ENCODE assay signal across 22 cellular contexts in genomic region chr9:136946228-136946892, GRCh38. TPM values are rescaled to one million over a fixed set of nuclear protein-coding genes. Genes with fewer than 3 reads are reported as not detected.
DNase-seq lines count a peak whose midpoint lies in the region; ATAC-seq and TF ChIP-seq lines count a peak whose summit lies in the region.
"Had no signal": no experiment of that assay in that cellular context is flagged by ENCODE, and none has a peak within 500 bp of the region (broad histone marks: within the 10 kb centered on the region; RNA-seq: fewer than 3 reads in every experiment).

No MANE protein-coding gene starts in this region.

- H3K4me1 Mint-ChIP-seq in CD4-positive, alpha-beta T cell (ENCODE audit: low read depth): peaks cover 10% of the 10 kb centered on the region
- H3K4me1 Mint-ChIP-seq in glutamatergic neuron (ENCODE audit: low read depth, unreplicated experiment): peaks cover 2% of the 10 kb centered on the region

- peaks cover 4% of the 10 kb centered on the region for H4K20me1 ChIP-seq in hepatocyte (ENCODE audit: insufficient read depth, poor library complexity, severe bottlenecking)

- no peaks in the 10 kb centered on the region for H3K9me3 Mint-ChIP-seq in CD4-positive, alpha-beta T cell
- peaks cover 4% of the 10 kb centered on the region for H3K9me3 Mint-ChIP-seq in glutamatergic neuron (ENCODE audit: unreplicated experiment)
- H3K9me3 Mint-ChIP-seq: CD14-positive monocyte had no signal

- no peak overlapping the region for H2AFZ ChIP-seq in hepatocyte
- H2AFZ ChIP-seq: GM23248 had no signal

- intact Hi-C loops in CD4-positive, alpha-beta T cell (cut with DNase I, micrococcal nuclease): loop anchor here in 1 of 2 experiments (10.0 kb wide), 1 partner anchor 102 kb away; the partner anchor contains the start of genes AJM1 and PHPT1
- intact Hi-C loops in psoas muscle (cut with DNase I): loop anchor here (5.0 kb wide), 2 partner anchors 46 to 99 kb away; partner anchors contain the start of genes PAXX (in 1 of the 2) and PHPT1 (in 1 of the 2)

- H3K36me3 Mint-ChIP-seq in CD4-positive, alpha-beta T cell (ENCODE audit: low read depth): peaks cover 13% of the 10 kb centered on the region
- no peaks in the 10 kb centered on the region for H3K36me3 Mint-ChIP-seq in glutamatergic neuron (ENCODE audit: unreplicated experiment)

- peak in 1 of 10 experiments; percentile 5 for DNase-seq in CD4-positive, alpha-beta T cell
- peak; percentile 28 for DNase-seq in glutamatergic neuron
- peak; percentile 26 to 60 for DNase-seq in psoas muscle
- no peak for DNase-seq in hepatocyte (ENCODE audit: low spot score)
- no peak for DNase-seq in NCI-H524 (lab: John Stamatoyannopoulos, UW)
- DNase-seq: activated CD4-positive, alpha-beta T cell treated with anti-CD3 and anti-CD28 coated beads, Interleukin-2, amount 50 U/mL, for 48 hours; activated CD8-positive, alpha-beta memory T cell treated with anti-CD3 and anti-CD28 coated beads, Interleukin-2, amount 50 U/mL, for 48 hours; body of pancreas; GM23248; mammary epithelial cell; NCI-H1048; NCI-H187 treated with DMSO at 0.1 percent for 48 hours; NCI-H748 treated with DMSO at 0.1 percent for 48 hours; stimulated activated CD4-positive, alpha-beta T cell treated with anti-CD3 and anti-CD28 coated beads, Interleukin-12 subunit alpha, Interleukin-12 subunit beta, amount 100 ng/mL, for 4 hours; T-helper 9 cell; uterus had no signal

- H3K4me3 ChIP-seq in psoas muscle (no peak overlapping the region), hepatocyte (no peak overlapping the region)
- H3K4me3 ChIP-seq: body of pancreas, esophagus muscularis mucosa, GM23248, uterus had no signal

- no peak overlapping the region for H3K4me2 ChIP-seq in hepatocyte

- no peak for ATAC-seq in CD4-positive, alpha-beta T cell (ENCODE audit: poor library complexity)
- no peak for ATAC-seq in psoas muscle
- no peak for ATAC-seq in GM19023 (IDR thresholded peaks at IDR 0.05; ENCODE audit: unreplicated experiment)
- ATAC-seq: body of pancreas had no signal

- TF ChIP-seq CTCF in CD4-positive, alpha-beta T cell (IDR thresholded peaks at IDR 0.05): no peak
- TF ChIP-seq CTCF in glutamatergic neuron (IDR thresholded peaks at IDR 0.05; ENCODE audit: partially characterized antibody, unreplicated experiment) (no peak), psoas muscle (IDR thresholded peaks at IDR 0.05) (no peak), hepatocyte (IDR thresholded peaks at IDR 0.05; ENCODE audit: poor library complexity) (no peak)

- POLR2A ChIA-PET in CD4-positive, alpha-beta T cell (lab: Charles Lee): no interaction called here

- H3K36me3 ChIP-seq in psoas muscle (ENCODE audit: insufficient read depth in 1 of 2, low read depth in 1 of 2) (peaks cover 10 to 20% of the 10 kb centered on the region in 2 donors), hepatocyte (replicated peaks; ENCODE audit: insufficient read depth, low read depth) (no peaks in the 10 kb centered on the region)
- H3K36me3 ChIP-seq: uterus had no signal

- no peak overlapping the region for H3K27ac ChIP-seq in CD4-positive, alpha-beta T cell (ENCODE audit: low read depth, low read length)
- H3K27ac ChIP-seq in psoas muscle (peak overlapping the region; percentile 87), hepatocyte (no peak overlapping the region)
- H3K27ac ChIP-seq: esophagus muscularis mucosa, GM23248, neutrophil, uterus had no signal

- no peaks in the 10 kb centered on the region for H3K27me3 Mint-ChIP-seq in CD4-positive, alpha-beta T cell
- peaks cover 5% of the 10 kb centered on the region for H3K27me3 Mint-ChIP-seq in glutamatergic neuron (ENCODE audit: unreplicated experiment)

- H3K4me1 ChIP-seq in psoas muscle: peaks cover 32% of the 10 kb centered on the region
- peaks cover 20% of the 10 kb centered on the region for H3K4me1 ChIP-seq in hepatocyte (ENCODE audit: insufficient read depth)

- peaks cover 26% of the 10 kb centered on the region for H3K79me2 ChIP-seq in hepatocyte

- H3K9me3 ChIP-seq in CD4-positive, alpha-beta T cell (ENCODE audit: control insufficient read depth, low read length): no peaks in the 10 kb centered on the region
- H3K9me3 ChIP-seq in psoas muscle (no peaks in the 10 kb centered on the region), hepatocyte (ENCODE audit: low read depth) (no peaks in the 10 kb centered on the region)
- H3K9me3 ChIP-seq: body of pancreas, esophagus muscularis mucosa, neutrophil, uterus had no signal

- CTCF ChIA-PET in CD4-positive, alpha-beta T cell (lab: Charles Lee): interaction anchor here (2.1 to 2.2 kb wide), 2 partner anchors 83 to 89 kb away, joined by 6 to 13 read pairs; no protein-coding TSS in a partner anchor

- WGBS in psoas muscle, 3 donors: 70 to 79% (median 73%) methylated on average over 24 of the region's 24 CpGs
- 90% methylated on average over 21 of the region's 24 CpGs for WGBS in hepatocyte (ENCODE audit: low lambda C conversion rate, missing lambda C conversion rate)

- no peaks in the 10 kb centered on the region for H3K9me2 ChIP-seq in hepatocyte (replicated peaks; ENCODE audit: insufficient read depth)

- H3K27me3 ChIP-seq in CD4-positive, alpha-beta T cell (ENCODE audit: control insufficient read depth, insufficient read depth, low read length): no peaks in the 10 kb centered on the region
- H3K27me3 ChIP-seq in psoas muscle (ENCODE audit: insufficient read depth in 3 of 3, low read length in 2 of 3) (no peaks in the 10 kb centered on the region), hepatocyte (no peaks in the 10 kb centered on the region)
- H3K27me3 ChIP-seq: body of pancreas, neutrophil, uterus had no signal

- H3K4me3 Mint-ChIP-seq in CD4-positive, alpha-beta T cell: peak overlapping the region; percentile 34
- H3K4me3 Mint-ChIP-seq in glutamatergic neuron (ENCODE audit: unreplicated experiment): no peak overlapping the region
- H3K4me3 Mint-ChIP-seq: CD14-positive monocyte had no signal

- no peak overlapping the region for H3K27ac Mint-ChIP-seq in CD4-positive, alpha-beta T cell
- H3K27ac Mint-ChIP-seq in glutamatergic neuron (ENCODE audit: unreplicated experiment): no peak overlapping the region
- H3K27ac Mint-ChIP-seq: CD14-positive monocyte had no signal

RNA-seq across cellular contexts. Expression of gene C8G, which starts 1.3 kb away (rescaled TPM):
- not detected for total RNA-seq in CD4-positive, alpha-beta T cell
- total RNA-seq in glutamatergic neuron (ENCODE audit: unreplicated experiment): 14.5 TPM
- total RNA-seq in psoas muscle: 1 to 10 TPM; 1.7 to 7.9 (median 5.9) TPM
- 1 to 10 TPM; 3.4 to 6.0 (median 4.5) TPM for polyA plus RNA-seq in psoas muscle
- 5.7 and 15.7 TPM in 2 replicates for total RNA-seq in hepatocyte
- polyA plus RNA-seq in hepatocyte: 15.4 and 15.7 TPM in 2 replicates
- total RNA-seq: body of pancreas, esophagus muscularis mucosa, frontal cortex, GM23248, LHCN-M2, uterus had no signal

RNA-seq across cellular contexts. Expression of gene FBXW5, which starts 1.8 kb away (rescaled TPM):
- 10 to 100 TPM; 41.0 to 41.7 TPM for total RNA-seq in CD4-positive, alpha-beta T cell
- total RNA-seq in glutamatergic neuron (ENCODE audit: unreplicated experiment) (77.9 TPM), psoas muscle (100 to 1,000 TPM; 135 to 236 (median 171) TPM), hepatocyte (141 and 179 TPM in 2 replicates)
- polyA plus RNA-seq in psoas muscle (100 to 1,000 TPM; 202 to 261 (median 213) TPM), hepatocyte (160 and 172 TPM in 2 replicates)

RNA-seq across cellular contexts. Expression of gene LCN12, which starts 5.7 kb away (rescaled TPM):
- total RNA-seq in CD4-positive, alpha-beta T cell: 1 to 10 TPM; 1.3 to 1.5 TPM
- total RNA-seq in glutamatergic neuron (ENCODE audit: unreplicated experiment) (2.9 TPM), psoas muscle (1 to 10 TPM in 1 of 4 donors, under 1 TPM in 2, not detected in 1; 0.38 to 1.5 (median 0.48) TPM), hepatocyte (1.6 and 4.1 TPM in 2 replicates)
- polyA plus RNA-seq in psoas muscle (under 1 TPM; 0.06 to 0.17 (median 0.13) TPM), hepatocyte (27.4 and 36.8 TPM in 2 replicates)
- total RNA-seq: esophagus muscularis mucosa, frontal cortex, GM23248, LHCN-M2 had no signal
- polyA plus RNA-seq: CD14-positive monocyte, GM23248 had no signal

RNA-seq across cellular contexts. Expression of gene PTGDS, which starts 30.9 kb away (rescaled TPM):
- 10 to 100 TPM; 40.6 to 41.0 TPM for total RNA-seq in CD4-positive, alpha-beta T cell
- not detected for total RNA-seq in glutamatergic neuron (ENCODE audit: unreplicated experiment)
- total RNA-seq in psoas muscle: 100 to 1,000 TPM in 1 of 4 donors, 10 to 100 TPM in 3; 23.3 to 130 (median 74.3) TPM
- polyA plus RNA-seq in psoas muscle: 10 to 100 TPM; 29.9 to 37.9 (median 37.8) TPM
- 56.0 and 56.4 TPM in 2 replicates for total RNA-seq in hepatocyte
- 290 and 383 TPM in 2 replicates for polyA plus RNA-seq in hepatocyte
- total RNA-seq: GM23248 had no signal
- polyA plus RNA-seq: mammary epithelial cell had no signal

RNA-seq across cellular contexts. Expression of gene LCNL1, which starts 36.4 kb away (rescaled TPM):
- total RNA-seq in CD4-positive, alpha-beta T cell: 1 to 10 TPM in 1 of 2 experiments, under 1 TPM in 1; 0.93 to 1.0 TPM
- total RNA-seq in glutamatergic neuron (ENCODE audit: unreplicated experiment): not detected
- under 1 TPM; 0.10 to 0.79 (median 0.38) TPM for total RNA-seq in psoas muscle
- polyA plus RNA-seq in psoas muscle: under 1 TPM; 0.04 to 0.14 (median 0.06) TPM
- total RNA-seq in hepatocyte: 0.04 and 0.13 TPM in 2 replicates
- 0.47 and 2.2 TPM in 2 replicates for polyA plus RNA-seq in hepatocyte
- total RNA-seq: body of pancreas, GM23248 had no signal
- polyA plus RNA-seq: CD14-positive monocyte, GM23248, mammary epithelial cell had no signal

Comparison
In these comparisons a context has a peak if more than half of its experiments do, and no peak if none do; other contexts are left out.
1. DNase-seq: peak in glutamatergic neuron (single experiment) and psoas muscle (2 of 2); none in hepatocyte (single experiment) and NCI-H524 (0 of 2).